10 cellular contexts compared by ENCODE assay signal in genomic region chr2:204051476-204051875, GRCh38.
DNase-seq lines count a peak whose midpoint lies in the region; ATAC-seq and TF ChIP-seq lines count a peak whose summit lies in the region.
"Had no signal": no experiment of that assay in that cellular context is flagged by ENCODE, and none has a peak within 500 bp of the region (broad histone marks: within the 10 kb centered on the region; RNA-seq: fewer than 3 reads in every experiment).

No MANE protein-coding gene starts in this region.

- no peak overlapping the region for H3K18ac ChIP-seq in trophoblast cell (ENCODE audit: low read length)

- H3K4ac ChIP-seq in trophoblast cell (ENCODE audit: low read depth, low read length), result no peak overlapping the region

- intact Hi-C loops in left cardiac atrium (cut with DNase I), result no loop called here

- peaks cover 1% of the 10 kb centered on the region for H3K36me3 Mint-ChIP-seq in central memory CD8-positive, alpha-beta T cell (ENCODE audit: insufficient read depth)

- no peaks in the 10 kb centered on the region for H3K9me3 ChIP-seq in trophoblast cell (ENCODE audit: insufficient read depth, low read depth, low read length)

- peak; percentile 24 for ATAC-seq in central memory CD8-positive, alpha-beta T cell (replicated peaks; ENCODE audit: extremely low read depth, poor library complexity, severe bottlenecking)
- ATAC-seq in GM18520 (IDR thresholded peaks at IDR 0.05; ENCODE audit: unreplicated experiment), result no peak
- ATAC-seq in left cardiac atrium, result no peak

- H3K27me3 ChIP-seq in trophoblast cell (ENCODE audit: insufficient read depth, low read length), result no peaks in the 10 kb centered on the region

- no peak overlapping the region for H4K8ac ChIP-seq in trophoblast cell (ENCODE audit: low read depth, low read length)

- no peak overlapping the region for H4K91ac ChIP-seq in trophoblast cell (ENCODE audit: low read depth, low read length)

- no peak overlapping the region for H2AK5ac ChIP-seq in trophoblast cell (ENCODE audit: low read length)

- no peak overlapping the region for H2AFZ ChIP-seq in trophoblast cell (ENCODE audit: insufficient read depth, low read length, poor library complexity)

- DNase-seq in NCI-H1694 (lab: John Stamatoyannopoulos, UW), result peak; percentile 22
- DNase-seq in NCI-H1694 treated with DMSO at 0.1 percent for 48 hours (lab: John Stamatoyannopoulos, UW), result no peak
- peak; percentile 43 for DNase-seq in NAMALWA (ENCODE audit: low spot score)
- no peak for DNase-seq in central memory CD8-positive, alpha-beta T cell (ENCODE audit: low spot score in 2 of 2)
- DNase-seq in retinal pigment epithelial cell (ENCODE audit: low read depth), result no peak
- DNase-seq in trophoblast cell, result no peak
- DNase-seq in left cardiac atrium, result no peak
- DNase-seq: activated T-cell treated with anti-CD3 and anti-CD28 coated beads, Interleukin-2, amount 50 U/mL, for 48 hours; NCI-H774 had no signal

- H3K27me3 Mint-ChIP-seq in central memory CD8-positive, alpha-beta T cell, result no peaks in the 10 kb centered on the region

- H3K79me1 ChIP-seq in trophoblast cell (ENCODE audit: low read length), result no peaks in the 10 kb centered on the region

- H3K4me3 ChIP-seq in retinal pigment epithelial cell (ENCODE audit: low read length) (no peak overlapping the region), trophoblast cell (ENCODE audit: low read depth, low read length) (no peak overlapping the region)

- H3K14ac ChIP-seq in trophoblast cell (ENCODE audit: low read length), result no peak overlapping the region

- TF ChIP-seq CTCF in retinal pigment epithelial cell (conservative IDR thresholded peaks at IDR 0.05; ENCODE audit: low read depth, low read length), result peak; percentile 41

- no peak overlapping the region for H3K9ac ChIP-seq in trophoblast cell (ENCODE audit: low read length)

- H2BK12ac ChIP-seq in trophoblast cell (ENCODE audit: low read length), result no peak overlapping the region

- no peaks in the 10 kb centered on the region for H3K9me3 Mint-ChIP-seq in central memory CD8-positive, alpha-beta T cell

- no peak overlapping the region for H3K4me3 Mint-ChIP-seq in central memory CD8-positive, alpha-beta T cell

- H3K79me2 ChIP-seq in trophoblast cell (ENCODE audit: control insufficient read depth, insufficient read depth, low read length, poor library complexity), result no peaks in the 10 kb centered on the region

- no peak overlapping the region for H3K27ac ChIP-seq in trophoblast cell (ENCODE audit: low read depth, low read length)

- no peak overlapping the region for H4K12ac ChIP-seq in trophoblast cell (ENCODE audit: low read depth, low read length)

- H3K23ac ChIP-seq in trophoblast cell (ENCODE audit: low read length), result no peak overlapping the region

- no peaks in the 10 kb centered on the region for H3K36me3 ChIP-seq in trophoblast cell (ENCODE audit: control insufficient read depth in 1 of 2, insufficient read depth in 2 of 2, low read length in 2 of 2)

- no peak overlapping the region for H2BK5ac ChIP-seq in trophoblast cell (ENCODE audit: low read depth, low read length, poor library complexity)

- no peak overlapping the region for H3K4me2 ChIP-seq in trophoblast cell (ENCODE audit: low read length)

- no CpG with 5 or more reads among the region's 4 CpGs for WGBS in trophoblast cell (ENCODE audit: extremely low coverage, insufficient coverage, insufficient read length)

- no peaks in the 10 kb centered on the region for H3K4me1 ChIP-seq in trophoblast cell (ENCODE audit: control insufficient read depth in 1 of 2, insufficient read depth in 2 of 2, low read length in 2 of 2)

- H2BK120ac ChIP-seq in trophoblast cell (ENCODE audit: insufficient read depth, low read length, poor library complexity), result no peak overlapping the region

- no peak overlapping the region for H3K27ac Mint-ChIP-seq in central memory CD8-positive, alpha-beta T cell (ENCODE audit: low read depth)

- H3K4me1 Mint-ChIP-seq in central memory CD8-positive, alpha-beta T cell, result peaks cover 20% of the 10 kb centered on the region

Comparison
In these comparisons a context has a peak if more than half of its experiments do, and no peak if none do; other contexts are left out.
1. DNase-seq: peak in NCI-H1694 (single experiment) and NAMALWA (single experiment); none in NCI-H1694 treated with DMSO at 0.1 percent for 48 hours (single experiment), central memory CD8-positive, alpha-beta T cell (0 of 2), retinal pigment epithelial cell (single experiment), trophoblast cell (0 of 2) and left cardiac atrium (single experiment).